15 cellular contexts compared by ENCODE assay signal in genomic region chr20:34639755-34640222, GRCh38. TPM values are rescaled to one million over a fixed set of nuclear protein-coding genes. Genes with fewer than 3 reads are reported as not detected.
DNase-seq lines count a peak whose midpoint lies in the region; ATAC-seq and TF ChIP-seq lines count a peak whose summit lies in the region.
"Had no signal": no experiment of that assay in that cellular context is flagged by ENCODE, and none has a peak within 500 bp of the region (broad histone marks: within the 10 kb centered on the region; RNA-seq: fewer than 3 reads in every experiment).

No MANE protein-coding gene starts in this region.

- DNase-seq in NCI-H2171 treated with DMSO at 0.1 percent for 48 hours (lab: John Stamatoyannopoulos, UW): peak; percentile 99
- peak; percentile 31 for DNase-seq in brain pericyte (ENCODE audit: low read depth, low spot score)
- peak; percentile 15 for DNase-seq in retina
- no peak for DNase-seq in NOMO-1 (lab: John Stamatoyannopoulos, UW; ENCODE audit: unreplicated experiment in 2 of 2)
- DNase-seq in activated T-helper 1 cell treated with anti-CD3 and anti-CD28 coated beads, Interleukin-12 subunit alpha, Interleukin-12 subunit beta, Interleukin-2, Interleukin-4 antibody, amounts not matched to agents 30 ng/mL and 10 ng/mL and 1 ng/mL, durations not matched to agents 14 hours and 24 hours and 36 hours (ENCODE audit: low spot score): no peak
- no peak for DNase-seq in activated T-cell treated with anti-CD3 and anti-CD28 coated beads, Interleukin-2, amount 50 U/mL, for 48 hours
- DNase-seq: activated CD8-positive, alpha-beta memory T cell treated with anti-CD3 and anti-CD28 coated beads, Interleukin-2, amount 10 ng/mL, durations not matched to agents 7 days and 5 days; Caco-2; left ventricle myocardium superior; NCI-H446 treated with DMSO at 0.1 percent for 48 hours; stimulated activated CD8-positive, alpha-beta memory T cell treated with anti-CD3 and anti-CD28 coated beads, Interleukin-4, amount 100 ng/mL, for 48 hours; T-helper 2 cell had no signal

- POLR2A ChIA-PET in HEK293 (lab: Yijun Ruan, JAX): interaction anchor here (0.5 to 1.3 kb wide), 3 partner anchors 28 to 689 kb away, joined by 3 read pairs; partner anchors contain the start of gene TP53INP2

- no peak for ATAC-seq in GM21515 (IDR thresholded peaks at IDR 0.05; ENCODE audit: unreplicated experiment)
- ATAC-seq: activated CD8-positive, alpha-beta memory T cell treated with anti-CD3 and anti-CD28 coated beads, Interleukin-2, amount 10 ng/mL, durations not matched to agents 7 days and 5 days; left ventricle myocardium superior; sciatic nerve had no signal

- no peak overlapping the region for H3K27ac Mint-ChIP-seq in activated T-helper 1 cell treated with anti-CD3 and anti-CD28 coated beads, Interleukin-12 subunit alpha, Interleukin-12 subunit beta, Interleukin-2, Interleukin-4 antibody, amounts not matched to agents 30 ng/mL and 10 ng/mL and 1 ng/mL, durations not matched to agents 14 hours and 24 hours and 36 hours
- H3K27ac Mint-ChIP-seq: activated CD8-positive, alpha-beta memory T cell treated with anti-CD3 and anti-CD28 coated beads, Interleukin-2, amount 10 ng/mL, durations not matched to agents 7 days and 5 days had no signal

- no peak overlapping the region for H3K4me3 Mint-ChIP-seq in activated T-helper 1 cell treated with anti-CD3 and anti-CD28 coated beads, Interleukin-12 subunit alpha, Interleukin-12 subunit beta, Interleukin-2, Interleukin-4 antibody, amounts not matched to agents 30 ng/mL and 10 ng/mL and 1 ng/mL, durations not matched to agents 14 hours and 24 hours and 36 hours
- H3K4me3 Mint-ChIP-seq: activated CD8-positive, alpha-beta memory T cell treated with anti-CD3 and anti-CD28 coated beads, Interleukin-2, amount 10 ng/mL, durations not matched to agents 7 days and 5 days had no signal

- 0 out of 2 replicates have a peak overlapping the region, but pooled peaks have one; percentile 10 for H3K27ac ChIP-seq in HEK293 (ENCODE audit: extremely low read depth, low read depth, low read length)

- no peaks in the 10 kb centered on the region for H3K4me1 Mint-ChIP-seq in activated T-helper 1 cell treated with anti-CD3 and anti-CD28 coated beads, Interleukin-12 subunit alpha, Interleukin-12 subunit beta, Interleukin-2, Interleukin-4 antibody, amounts not matched to agents 30 ng/mL and 10 ng/mL and 1 ng/mL, durations not matched to agents 14 hours and 24 hours and 36 hours (ENCODE audit: low read depth)

- CTCF ChIA-PET in HEK293 (lab: Yijun Ruan, JAX): interaction anchor here (1.0 kb wide), 1 partner anchor 28 kb away, joined by 4 read pairs; no protein-coding TSS in a partner anchor

- intact Hi-C loops in activated T-helper 1 cell treated with anti-CD3 and anti-CD28 coated beads, Interleukin-12 subunit alpha, Interleukin-12 subunit beta, Interleukin-2, Interleukin-4 antibody, amounts not matched to agents 30 ng/mL and 10 ng/mL and 1 ng/mL, durations not matched to agents 14 hours and 24 hours and 36 hours (cut with micrococcal nuclease): no loop called here

- peaks cover 8% of the 10 kb centered on the region for H3K4me1 ChIP-seq in HEK293 (ENCODE audit: control insufficient read depth, insufficient read depth, low read length)

- no peak overlapping the region for H3K4me3 ChIP-seq in HEK293 (ENCODE audit: low read depth, low read length)

- H3K9me3 ChIP-seq in HEK293 (ENCODE audit: control insufficient read depth, insufficient read depth, low read depth, low read length): no peaks in the 10 kb centered on the region
- H3K9me3 ChIP-seq: Caco-2 had no signal

- peaks cover 13% of the 10 kb centered on the region for H3K36me3 Mint-ChIP-seq in activated T-helper 1 cell treated with anti-CD3 and anti-CD28 coated beads, Interleukin-12 subunit alpha, Interleukin-12 subunit beta, Interleukin-2, Interleukin-4 antibody, amounts not matched to agents 30 ng/mL and 10 ng/mL and 1 ng/mL, durations not matched to agents 14 hours and 24 hours and 36 hours (ENCODE audit: low read depth)

- peaks cover 3 to 22% of the 10 kb centered on the region in 2 experiments; a peak in 2 of 3 replicates for H3K36me3 ChIP-seq in HEK293 (ENCODE audit: control insufficient read depth in 2 of 2, insufficient read depth in 1 of 2, low read length in 2 of 2)

- H3K9me3 Mint-ChIP-seq in activated T-helper 1 cell treated with anti-CD3 and anti-CD28 coated beads, Interleukin-12 subunit alpha, Interleukin-12 subunit beta, Interleukin-2, Interleukin-4 antibody, amounts not matched to agents 30 ng/mL and 10 ng/mL and 1 ng/mL, durations not matched to agents 14 hours and 24 hours and 36 hours: no peaks in the 10 kb centered on the region

- no peak for TF ChIP-seq CTCF in HEK293 (tag by site-specific recombination; IDR thresholded peaks at IDR 0.05)

- H3K27me3 Mint-ChIP-seq in activated T-helper 1 cell treated with anti-CD3 and anti-CD28 coated beads, Interleukin-12 subunit alpha, Interleukin-12 subunit beta, Interleukin-2, Interleukin-4 antibody, amounts not matched to agents 30 ng/mL and 10 ng/mL and 1 ng/mL, durations not matched to agents 14 hours and 24 hours and 36 hours (ENCODE audit: insufficient read depth): no peaks in the 10 kb centered on the region
- H3K27me3 Mint-ChIP-seq: activated CD8-positive, alpha-beta memory T cell treated with anti-CD3 and anti-CD28 coated beads, Interleukin-2, amount 10 ng/mL, durations not matched to agents 7 days and 5 days had no signal

TF ChIP-seq in HEK293, 187 proteins besides CTCF, POLR2A, EP300 and RAD21 (continues in another document):
- TF ChIP-seq KLF8 (tag by site-specific recombination; IDR thresholded peaks at IDR 0.05) (no peak), ZNF518A (tag by site-specific recombination; conservative IDR thresholded peaks at IDR 0.05; ENCODE audit: low read depth) (no peak), ZNF350 (tag by site-specific recombination; IDR thresholded peaks at IDR 0.05) (no peak), OVOL3 (tag by site-specific recombination; IDR thresholded peaks at IDR 0.05) (no peak), ZBTB44 (tag by site-specific recombination; IDR thresholded peaks at IDR 0.05) (peak; percentile 34; the same call in 1 of the 2 replicates)

RNA-seq across cellular contexts. Expression of gene PIGU, which starts 37.1 kb away (rescaled TPM):
- total RNA-seq in activated T-helper 1 cell treated with anti-CD3 and anti-CD28 coated beads, Interleukin-12 subunit alpha, Interleukin-12 subunit beta, Interleukin-2, Interleukin-4 antibody, amounts not matched to agents 30 ng/mL and 10 ng/mL and 1 ng/mL, durations not matched to agents 14 hours and 24 hours and 36 hours: 24.8 and 25.9 TPM in 2 replicates

Comparison
In these comparisons a context has a peak if more than half of its experiments do, and no peak if none do; other contexts are left out.
1. DNase-seq: peak in NCI-H2171 treated with DMSO at 0.1 percent for 48 hours (single experiment), brain pericyte (single experiment) and retina (single experiment); none in NOMO-1 (0 of 2), activated T-helper 1 cell treated with anti-CD3 and anti-CD28 coated beads, Interleukin-12 subunit alpha, Interleukin-12 subunit beta, Interleukin-2, Interleukin-4 antibody, amounts not matched to agents 30 ng/mL and 10 ng/mL and 1 ng/mL, durations not matched to agents 14 hours and 24 hours and 36 hours (single experiment) and activated T-cell treated with anti-CD3 and anti-CD28 coated beads, Interleukin-2, amount 50 U/mL, for 48 hours (0 of 2).